38 cellular contexts compared by ENCODE assay signal in the genomic region with DNA sequence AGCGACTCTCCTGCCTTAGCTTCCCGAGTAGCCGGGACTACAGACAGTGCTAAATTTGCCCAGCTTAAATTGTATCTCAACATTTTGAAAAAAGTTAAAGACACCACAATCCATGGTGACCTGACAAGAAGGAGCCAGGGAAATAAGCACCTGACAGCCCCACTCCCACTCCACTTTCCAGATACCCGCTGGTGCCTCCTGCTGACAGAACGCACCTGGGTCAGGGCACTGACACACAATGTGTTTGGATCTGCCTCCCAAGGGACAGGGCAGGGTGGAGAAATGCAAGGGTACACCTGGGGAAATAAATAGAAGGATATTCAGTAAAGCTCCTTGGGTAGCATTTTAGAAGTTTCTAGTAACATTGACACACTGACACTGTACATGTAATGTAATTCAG. TPM values are rescaled to one million over a fixed set of nuclear protein-coding genes. Genes with fewer than 3 reads are reported as not detected.
"Had no signal": no experiment of that assay in that cellular context is flagged by ENCODE, and none has a peak within 500 bp of the region (broad histone marks: within the 10 kb centered on the region; RNA-seq: fewer than 3 reads in every experiment).

No MANE protein-coding gene starts in this region.

- H3K36me3 Mint-ChIP-seq: activated CD8-positive, alpha-beta memory T cell treated with anti-CD3 and anti-CD28 coated beads, Interleukin-2, amount 10 ng/mL, durations not matched to agents 7 days and 5 days; activated naive CD4-positive, alpha-beta T cell treated with anti-CD3 and anti-CD28 coated beads, Interleukin-2, amount 10 ng/mL, durations not matched to agents 7 days and 5 days; activated naive CD4-positive, alpha-beta T cell treated with anti-CD3 and anti-CD28 coated beads, Interleukin-2, amount 50 U/mL, for 72 hours; activated naive CD8-positive, alpha-beta T cell treated with anti-CD3 and anti-CD28 coated beads, Interleukin-2, amount 10 ng/mL, durations not matched to agents 7 days and 5 days; brain; WTC11 had no signal

- H3K4me1 Mint-ChIP-seq: activated CD4-positive, alpha-beta memory T cell treated with anti-CD3 and anti-CD28 coated beads, Interleukin-2, amount 10 ng/mL, durations not matched to agents 7 days and 5 days; activated CD4-positive, alpha-beta T cell treated with anti-CD3 and anti-CD28 coated beads, Interleukin-2, amount 10 ng/mL, durations not matched to agents 7 days and 5 days; activated naive CD4-positive, alpha-beta T cell treated with anti-CD3 and anti-CD28 coated beads, Interleukin-2, amount 10 ng/mL, durations not matched to agents 7 days and 5 days; activated naive CD8-positive, alpha-beta T cell treated with anti-CD3 and anti-CD28 coated beads, Interleukin-2, amount 10 ng/mL, durations not matched to agents 7 days and 5 days; brain had no signal

- H3K4me1 ChIP-seq: breast epithelium, esophagus muscularis mucosa, foreskin keratinocyte, gastrocnemius medialis had no signal

- H3K9me3 ChIP-seq: ascending aorta, breast epithelium, esophagus muscularis mucosa, gastrocnemius medialis, heart left ventricle had no signal

- ATAC-seq: activated CD8-positive, alpha-beta memory T cell treated with anti-CD3 and anti-CD28 coated beads, Interleukin-2, amount 10 ng/mL, durations not matched to agents 7 days and 5 days; activated naive CD4-positive, alpha-beta T cell treated with anti-CD3 and anti-CD28 coated beads, Interleukin-2, amount 50 U/mL, for 72 hours; gastrocnemius medialis; heart left ventricle; T-helper 17 cell; WTC11 had no signal

- H3K9me3 Mint-ChIP-seq: activated CD4-positive, alpha-beta memory T cell treated with anti-CD3 and anti-CD28 coated beads, Interleukin-2, amount 10 ng/mL, durations not matched to agents 7 days and 5 days; activated CD4-positive, alpha-beta T cell treated with anti-CD3 and anti-CD28 coated beads, Interleukin-2, amount 10 ng/mL, durations not matched to agents 7 days and 5 days; activated naive CD4-positive, alpha-beta T cell treated with anti-CD3 and anti-CD28 coated beads, Interleukin-2, amount 10 ng/mL, durations not matched to agents 7 days and 5 days; activated naive CD4-positive, alpha-beta T cell treated with anti-CD3 and anti-CD28 coated beads, Interleukin-2, amount 50 U/mL, for 72 hours; activated naive CD8-positive, alpha-beta T cell treated with anti-CD3 and anti-CD28 coated beads, Interleukin-2, amount 10 ng/mL, durations not matched to agents 7 days and 5 days; activated T-helper 1 cell treated with anti-CD3 and anti-CD28 coated beads, Interleukin-12 subunit alpha, Interleukin-12 subunit beta, Interleukin-2, Interleukin-4 antibody, amounts not matched to agents 30 ng/mL and 10 ng/mL and 1 ng/mL, durations not matched to agents 14 hours and 24 hours and 36 hours; activated T-helper 2 cell treated with anti-CD3 and anti-CD28 coated beads, Interferon-gamma antibody, Interleukin-2, Interleukin-4, amounts not matched to agents 10 μg/mL and 5 μg/mL and 100 μg/mL, durations not matched to agents 14 hours and 24 hours and 36 hours; brain; dendritic cell treated with granulocyte-macrophage colony-stimulating factor and Interleukin-4, amounts not matched to agents 40 ng/mL and 50 ng/mL, for 4 days; T-helper 2 cell treated with Interferon-gamma antibody and Interleukin-4, amounts not matched to agents 5 μg/mL and 100 μg/mL, for 36 hours; WTC11 had no signal

- H3K27ac Mint-ChIP-seq: activated CD4-positive, alpha-beta memory T cell treated with anti-CD3 and anti-CD28 coated beads, Interleukin-2, amount 10 ng/mL, durations not matched to agents 7 days and 5 days; activated CD4-positive, alpha-beta T cell treated with anti-CD3 and anti-CD28 coated beads, Interleukin-2, amount 10 ng/mL, durations not matched to agents 7 days and 5 days; activated CD8-positive, alpha-beta memory T cell treated with anti-CD3 and anti-CD28 coated beads, Interleukin-2, amount 10 ng/mL, durations not matched to agents 7 days and 5 days; activated naive CD4-positive, alpha-beta T cell treated with anti-CD3 and anti-CD28 coated beads, Interleukin-2, amount 10 ng/mL, durations not matched to agents 7 days and 5 days; activated naive CD4-positive, alpha-beta T cell treated with anti-CD3 and anti-CD28 coated beads, Interleukin-2, amount 50 U/mL, for 72 hours; activated naive CD8-positive, alpha-beta T cell treated with anti-CD3 and anti-CD28 coated beads, Interleukin-2, amount 10 ng/mL, durations not matched to agents 7 days and 5 days; activated T-helper 1 cell treated with anti-CD3 and anti-CD28 coated beads, Interleukin-12 subunit alpha, Interleukin-12 subunit beta, Interleukin-2, Interleukin-4 antibody, amounts not matched to agents 30 ng/mL and 10 ng/mL and 1 ng/mL, durations not matched to agents 14 hours and 24 hours and 36 hours; activated T-helper 2 cell treated with anti-CD3 and anti-CD28 coated beads, Interferon-gamma antibody, Interleukin-2, Interleukin-4, amounts not matched to agents 10 μg/mL and 5 μg/mL and 100 μg/mL, durations not matched to agents 14 hours and 24 hours and 36 hours; brain; dendritic cell treated with granulocyte-macrophage colony-stimulating factor and Interleukin-4, amounts not matched to agents 40 ng/mL and 50 ng/mL, for 4 days; T-helper 17 cell; T-helper 2 cell treated with Interferon-gamma antibody and Interleukin-4, amounts not matched to agents 5 μg/mL and 100 μg/mL, for 36 hours; WTC11 had no signal

- H3K27ac ChIP-seq: ascending aorta, breast epithelium, cardiac muscle cell, coronary artery, dorsolateral prefrontal cortex, esophagus muscularis mucosa, foreskin keratinocyte, gastrocnemius medialis, heart left ventricle had no signal

- H3K4me3 ChIP-seq: ascending aorta, breast epithelium, cardiac muscle cell, coronary artery, dorsolateral prefrontal cortex, esophagus muscularis mucosa, gastrocnemius medialis, heart left ventricle had no signal

- H3K27me3 ChIP-seq: ascending aorta, breast epithelium, cardiac muscle cell, dorsolateral prefrontal cortex, esophagus muscularis mucosa, foreskin keratinocyte, gastrocnemius medialis, heart left ventricle had no signal

- H3K36me3 ChIP-seq: ascending aorta, breast epithelium, cardiac muscle cell, esophagus muscularis mucosa, gastrocnemius medialis, heart left ventricle had no signal

- H3K27me3 Mint-ChIP-seq: activated CD4-positive, alpha-beta memory T cell treated with anti-CD3 and anti-CD28 coated beads, Interleukin-2, amount 10 ng/mL, durations not matched to agents 7 days and 5 days; activated CD4-positive, alpha-beta T cell treated with anti-CD3 and anti-CD28 coated beads, Interleukin-2, amount 10 ng/mL, durations not matched to agents 7 days and 5 days; dendritic cell treated with granulocyte-macrophage colony-stimulating factor and Interleukin-4, amounts not matched to agents 40 ng/mL and 50 ng/mL, for 4 days; T-helper 17 cell had no signal

- DNase-seq: activated CD4-positive, alpha-beta memory T cell treated with anti-CD3 and anti-CD28 coated beads, Interleukin-2, amount 10 ng/mL, durations not matched to agents 7 days and 5 days; activated CD4-positive, alpha-beta T cell treated with anti-CD3 and anti-CD28 coated beads for 1 hour; activated CD4-positive, alpha-beta T cell treated with anti-CD3 and anti-CD28 coated beads for 4 hours; activated CD4-positive, alpha-beta T cell treated with anti-CD3 and anti-CD28 coated beads, Interleukin-2, amount 10 ng/mL, durations not matched to agents 7 days and 5 days; activated CD4-positive, alpha-beta T cell treated with anti-CD3 and anti-CD28 coated beads, Interleukin-2, amount 50 U/mL, for 4 hours; activated CD8-positive, alpha-beta memory T cell treated with anti-CD3 and anti-CD28 coated beads, Interleukin-2, amount 10 ng/mL, durations not matched to agents 7 days and 5 days; activated CD8-positive, alpha-beta memory T cell treated with anti-CD3 and anti-CD28 coated beads, Interleukin-2, amount 50 U/mL, for 4 hours; activated effector memory CD4-positive, alpha-beta T cell treated with anti-CD3 and anti-CD28 coated beads, Interleukin-2, amount 50 U/mL, for 16 hours; activated naive CD4-positive, alpha-beta T cell; activated naive CD4-positive, alpha-beta T cell treated with anti-CD3 and anti-CD28 coated beads, Interleukin-2, amount 10 ng/mL, durations not matched to agents 7 days and 5 days; activated naive CD8-positive, alpha-beta T cell treated with anti-CD3 and anti-CD28 coated beads, Interleukin-2, amount 10 ng/mL, durations not matched to agents 7 days and 5 days; activated T-cell treated with anti-CD3 and anti-CD28 coated beads, Interleukin-2, amount 50 U/mL, for 1 hour; activated T-cell treated with anti-CD3 and anti-CD28 coated beads, Interleukin-2, amount 50 U/mL, for 48 hours; central memory CD4-positive, alpha-beta T cell; dorsolateral prefrontal cortex; effector memory CD4-positive, alpha-beta T cell; erythroblast; foreskin keratinocyte; gastrocnemius medialis; glutamatergic neuron; heart left ventricle; T-helper 1 cell; T-helper 17 cell; T1000 had no signal

- H3K4me3 Mint-ChIP-seq: activated CD4-positive, alpha-beta memory T cell treated with anti-CD3 and anti-CD28 coated beads, Interleukin-2, amount 10 ng/mL, durations not matched to agents 7 days and 5 days; activated CD4-positive, alpha-beta T cell treated with anti-CD3 and anti-CD28 coated beads, Interleukin-2, amount 10 ng/mL, durations not matched to agents 7 days and 5 days; activated CD8-positive, alpha-beta memory T cell treated with anti-CD3 and anti-CD28 coated beads, Interleukin-2, amount 10 ng/mL, durations not matched to agents 7 days and 5 days; activated naive CD4-positive, alpha-beta T cell treated with anti-CD3 and anti-CD28 coated beads, Interleukin-2, amount 10 ng/mL, durations not matched to agents 7 days and 5 days; activated naive CD8-positive, alpha-beta T cell treated with anti-CD3 and anti-CD28 coated beads, Interleukin-2, amount 10 ng/mL, durations not matched to agents 7 days and 5 days; activated T-helper 1 cell treated with anti-CD3 and anti-CD28 coated beads, Interleukin-12 subunit alpha, Interleukin-12 subunit beta, Interleukin-2, Interleukin-4 antibody, amounts not matched to agents 30 ng/mL and 10 ng/mL and 1 ng/mL, durations not matched to agents 14 hours and 24 hours and 36 hours; brain; dendritic cell treated with granulocyte-macrophage colony-stimulating factor and Interleukin-4, amounts not matched to agents 40 ng/mL and 50 ng/mL, for 4 days; T-helper 17 cell; T-helper 2 cell treated with Interferon-gamma antibody and Interleukin-4, amounts not matched to agents 5 μg/mL and 100 μg/mL, for 36 hours; WTC11 had no signal

RNA-seq across cellular contexts. Expression of gene OPN4, which starts 58.9 kb away (rescaled TPM):
- total RNA-seq: activated CD4-positive, alpha-beta memory T cell treated with anti-CD3 and anti-CD28 coated beads, Interleukin-2, amount 10 ng/mL, durations not matched to agents 7 days and 5 days; activated CD4-positive, alpha-beta T cell treated with anti-CD3 and anti-CD28 coated beads, Interleukin-2, amount 10 ng/mL, durations not matched to agents 7 days and 5 days; activated CD8-positive, alpha-beta memory T cell treated with anti-CD3 and anti-CD28 coated beads for 36 hours; activated CD8-positive, alpha-beta memory T cell treated with anti-CD3 and anti-CD28 coated beads, Interleukin-2, amount 10 ng/mL, durations not matched to agents 7 days and 5 days; activated naive CD4-positive, alpha-beta T cell treated with anti-CD3 and anti-CD28 coated beads, Interleukin-2, amount 50 U/mL, for 72 hours; activated naive CD8-positive, alpha-beta T cell treated with anti-CD3 and anti-CD28 coated beads, Interleukin-2, amount 10 ng/mL, durations not matched to agents 7 days and 5 days; activated T-helper 1 cell treated with anti-CD3 and anti-CD28 coated beads, Interleukin-12 subunit alpha, Interleukin-12 subunit beta, Interleukin-2, Interleukin-4 antibody, amounts not matched to agents 30 ng/mL and 10 ng/mL and 1 ng/mL, durations not matched to agents 14 hours and 24 hours and 36 hours; activated T-helper 2 cell treated with anti-CD3 and anti-CD28 coated beads, Interferon-gamma antibody, Interleukin-2, Interleukin-4, amounts not matched to agents 10 μg/mL and 5 μg/mL and 100 μg/mL, durations not matched to agents 14 hours and 24 hours and 36 hours; ascending aorta; breast epithelium; cerebellum; foreskin keratinocyte; T-helper 17 cell; WTC11 had no signal
- polyA plus RNA-seq: cardiac muscle cell, foreskin keratinocyte had no signal
